Comparison of ENCODE assay signal across 23 cellular contexts in genomic region chr7:1263391-1263951, GRCh38. TPM values are rescaled to one million over a fixed set of nuclear protein-coding genes. Genes with fewer than 3 reads are reported as not detected.
A peak's percentile ranks its signal among the peaks of the same experiment; 100 is the strongest.
DNase-seq lines count a peak whose midpoint lies in the region; ATAC-seq, FAIRE-seq and TF ChIP-seq lines count a peak whose summit lies in the region.
"Had no signal": no experiment of that assay in that cellular context is flagged by ENCODE, and none has a peak within 500 bp of the region (broad histone marks: within the 10 kb centered on the region; RNA-seq: fewer than 3 reads in every experiment).

No MANE protein-coding gene starts in this region.

- TF ChIP-seq RAD21 in H1 (IDR thresholded peaks at IDR 0.05 in 1 of 2, conservative IDR thresholded peaks at IDR 0.05 in 1 of 2; ENCODE audit: low read depth in 2 of 2, low read length in 2 of 2), result no peak

- no peaks in the 10 kb centered on the region for H4K20me1 ChIP-seq in H1 (replicated peaks in 1 of 2; ENCODE audit: control insufficient read depth in 1 of 2, insufficient read depth in 2 of 2, low read length in 2 of 2)

- H3K4me1 Mint-ChIP-seq in progenitor cell of endocrine pancreas (ENCODE audit: low read depth), result no peaks in the 10 kb centered on the region

- no peaks in the 10 kb centered on the region for H3K36me3 Mint-ChIP-seq in progenitor cell of endocrine pancreas (ENCODE audit: insufficient read depth)

- H3K18ac ChIP-seq in H1 (ENCODE audit: extremely low read depth, low read length), result no peak overlapping the region

- H3K9me3 Mint-ChIP-seq in progenitor cell of endocrine pancreas (ENCODE audit: low read depth), result no peaks in the 10 kb centered on the region
- H3K9me3 Mint-ChIP-seq: CD4-positive, alpha-beta T cell had no signal

- H3K27me3 ChIP-seq in H1 (replicated peaks in 1 of 4; ENCODE audit: control insufficient read depth in 3 of 4, extremely low read depth in 1 of 4, insufficient read depth in 3 of 4, low read length in 3 of 4), result no peaks in the 10 kb centered on the region; a peak in 1 of 7 replicates
- peaks cover 2 to 65% (median 17%) of the 10 kb centered on the region in 3 donors for H3K27me3 ChIP-seq in psoas muscle (ENCODE audit: insufficient read depth in 3 of 3, low read length in 2 of 3)

- intact Hi-C loops in left ventricle myocardium superior (cut with micrococcal nuclease), result no loop called here
- intact Hi-C loops in Right ventricle myocardium inferior (cut with DNase I), result no loop called here
- intact Hi-C loops in psoas muscle (cut with DNase I), result no loop called here

- H4K8ac ChIP-seq in H1 (ENCODE audit: extremely low read depth, insufficient read depth, low read length), result 0 out of 2 replicates have a peak overlapping the region, but pooled peaks have one; percentile 16

- no peak for TF ChIP-seq POLR2A in H1 (IDR thresholded peaks at IDR 0.05; ENCODE audit: control extremely low read depth in 1 of 2, low read depth in 2 of 2, low read length in 2 of 2)
- TF ChIP-seq POLR2A in GM18505 (IDR thresholded peaks at IDR 0.05; ENCODE audit: borderline replicate concordance, extremely low read depth, insufficient read depth, insufficient read length), result no peak

- no peak overlapping the region for H2BK5ac ChIP-seq in H1 (ENCODE audit: low read depth, low read length)

- no peak overlapping the region for H3K56ac ChIP-seq in H1 (replicated peaks; ENCODE audit: insufficient read length, low read depth, low read length)

- FAIRE-seq in H1 (lab: Jason Lieb, UNC), result no peak
- FAIRE-seq: A549, D721Med, G401.6, RCC 7860 had no signal

- no peaks in the 10 kb centered on the region for H3K4me1 ChIP-seq in H1 (replicated peaks in 1 of 4; ENCODE audit: control insufficient read depth in 3 of 4, insufficient read depth in 4 of 4, low read length in 3 of 4)
- no peaks in the 10 kb centered on the region for H3K4me1 ChIP-seq in psoas muscle
- H3K4me1 ChIP-seq: A549; BLaER1 treated with 17β-estradiol and CSF1 and Interleukin-3, amounts not matched to agents 10 nM and 100 nM; SJSA1 had no signal

- ATAC-seq in left ventricle myocardium superior, result no peak
- no peak for ATAC-seq in Right ventricle myocardium inferior
- ATAC-seq in psoas muscle, result no peak
- no peak for ATAC-seq in GM21390 (IDR thresholded peaks at IDR 0.05; ENCODE audit: unreplicated experiment)
- no peak for ATAC-seq in GM18505 (IDR thresholded peaks at IDR 0.05; ENCODE audit: unreplicated experiment)

- no peak for TF ChIP-seq EP300 in H1 (IDR thresholded peaks at IDR 0.05; ENCODE audit: borderline replicate concordance in 1 of 2, low read depth in 2 of 2, low read length in 2 of 2)

- POLR2A ChIA-PET in H1 (lab: Charles Lee; ENCODE audit: partially characterized antibody), result interaction anchor here (1.5 kb wide), 1 partner anchor 29 kb away, joined by 3 read pairs; no protein-coding TSS in a partner anchor

- H3K4me3 ChIP-seq in H1 (ENCODE audit: extremely low read depth in 1 of 4, insufficient read depth in 2 of 4, low read depth in 3 of 4, low read length in 4 of 4), result no peak overlapping the region
- H3K4me3 ChIP-seq in psoas muscle, result no peak overlapping the region
- H3K4me3 ChIP-seq: A549; BLaER1 treated with 17β-estradiol and CSF1 and Interleukin-3, amounts not matched to agents 10 nM and 100 nM; SJSA1 had no signal

- H3K4ac ChIP-seq in H1 (replicated peaks; ENCODE audit: insufficient read length, low read depth, low read length), result no peak overlapping the region

- H3K14ac ChIP-seq in H1 (ENCODE audit: insufficient read length), result no peak overlapping the region

- no peak overlapping the region for H2BK15ac ChIP-seq in H1 (ENCODE audit: low read length)

- no peak overlapping the region for H3K27ac ChIP-seq in H1 (ENCODE audit: low read depth, low read length)
- H3K27ac ChIP-seq in psoas muscle, result no peak overlapping the region
- H3K27ac ChIP-seq: A549; BLaER1 treated with 17β-estradiol and CSF1 and Interleukin-3, amounts not matched to agents 10 nM and 100 nM; HL-60; SJSA1 had no signal

- peak; percentile 21 for DNase-seq in left ventricle myocardium superior
- DNase-seq in Right ventricle myocardium inferior (ENCODE audit: missing footprints), result no peak
- no peak for DNase-seq in H1 (ENCODE audit: low read depth in 1 of 2, low spot score in 2 of 2)
- peak; percentile 3 to 36 for DNase-seq in psoas muscle
- no peak for DNase-seq in progenitor cell of endocrine pancreas (ENCODE audit: low spot score, unreplicated experiment)
- DNase-seq: AML-193; CD4-positive, alpha-beta T cell; H7; Karpas-422; NCI-H1092; NCI-H1436; NCI-H187; NCI-H2081 treated with DMSO at 0.1 percent for 48 hours; NCI-H774 had no signal

- H2BK120ac ChIP-seq in H1 (replicated peaks; ENCODE audit: low read depth, low read length), result no peak overlapping the region

- TF ChIP-seq CTCF in H1 (IDR thresholded peaks at IDR 0.05; ENCODE audit: control extremely low read depth in 1 of 3, insufficient read depth in 1 of 3, low read depth in 1 of 3, low read length in 3 of 3) (no peak), psoas muscle (IDR thresholded peaks at IDR 0.05) (no peak), progenitor cell of endocrine pancreas (IDR thresholded peaks at IDR 0.05; ENCODE audit: unreplicated experiment) (no peak)

- H3K36me3 ChIP-seq in H1 (ENCODE audit: control insufficient read depth in 2 of 4, insufficient read depth in 4 of 4, low read length in 3 of 4) (no peaks in the 10 kb centered on the region), psoas muscle (ENCODE audit: insufficient read depth in 1 of 2, low read depth in 1 of 2) (no peaks in the 10 kb centered on the region)
- H3K36me3 ChIP-seq: BLaER1 treated with 17β-estradiol and CSF1 and Interleukin-3, amounts not matched to agents 10 nM and 100 nM; SJSA1 had no signal

- no peak overlapping the region for H3K4me2 ChIP-seq in H1 (ENCODE audit: insufficient read depth in 1 of 2, low read depth in 2 of 2, low read length in 2 of 2)
- H3K4me2 ChIP-seq: A549; BLaER1 treated with 17β-estradiol and CSF1 and Interleukin-3, amounts not matched to agents 10 nM and 100 nM had no signal

- H3K79me2 ChIP-seq in H1 (ENCODE audit: control insufficient read depth in 1 of 2, insufficient read depth in 2 of 2, low read length in 2 of 2), result no peaks in the 10 kb centered on the region

- H3K23me2 ChIP-seq in H1 (ENCODE audit: low read depth, low read length), result peaks cover 16% of the 10 kb centered on the region; the same call in 1 of the 2 replicates

- no peak overlapping the region for H2AK5ac ChIP-seq in H1 (ENCODE audit: low read depth, low read length)

- H3K4me3 Mint-ChIP-seq in progenitor cell of endocrine pancreas (ENCODE audit: low read depth), result no peak overlapping the region
- H3K4me3 Mint-ChIP-seq: CD4-positive, alpha-beta T cell had no signal

- no peak overlapping the region for H2BK12ac ChIP-seq in H1 (ENCODE audit: low read depth, low read length)

- no peak overlapping the region for H2BK20ac ChIP-seq in H1 (ENCODE audit: low read length)

- no peak overlapping the region for H3K9ac ChIP-seq in H1 (replicated peaks in 1 of 4; ENCODE audit: extremely low read depth in 1 of 4, low read depth in 3 of 4, low read length in 3 of 4)
- H3K9ac ChIP-seq: BLaER1 treated with 17β-estradiol and CSF1 and Interleukin-3, amounts not matched to agents 10 nM and 100 nM had no signal

- no peak overlapping the region for H2AFZ ChIP-seq in H1 (ENCODE audit: low read length)

- H3K27ac Mint-ChIP-seq in progenitor cell of endocrine pancreas, result no peak overlapping the region
- H3K27ac Mint-ChIP-seq: CD4-positive, alpha-beta T cell had no signal

- 88% methylated on average over 28 of the region's 28 CpGs; no CpG with 5 or more reads in 1 of the 2 experiments for WGBS in H1 (ENCODE audit: extremely low coverage in 1 of 2, insufficient coverage in 1 of 2, insufficient read length in 1 of 2, insufficient replicate concordance in 2 of 2, low coverage in 1 of 2, low lambda C conversion rate in 2 of 2, missing lambda C conversion rate in 1 of 2), 2 experiments
- 67 to 78% (median 72%) methylated on average over 28 of the region's 28 CpGs for WGBS in psoas muscle, 3 donors

- H3K79me1 ChIP-seq in H1 (ENCODE audit: low read depth, low read length), result no peaks in the 10 kb centered on the region

- CTCF ChIA-PET in H1 (lab: Charles Lee; ENCODE audit: partially characterized antibody), result interaction anchor here (0.6 to 1.4 kb wide), 6 partner anchors 13 to 176 kb away, joined by 3 to 4 read pairs (median 3); no protein-coding TSS in a partner anchor

- H3K27me3 Mint-ChIP-seq in progenitor cell of endocrine pancreas, result peaks cover 31% of the 10 kb centered on the region

- H4K5ac ChIP-seq in H1 (ENCODE audit: insufficient read length, low read depth, low read length), result no peak overlapping the region

- H3K23ac ChIP-seq in H1 (ENCODE audit: insufficient read length), result no peak overlapping the region

- H3K9me3 ChIP-seq in H1 (ENCODE audit: insufficient read depth in 2 of 2, low read depth in 1 of 2, low read length in 1 of 2) (no peaks in the 10 kb centered on the region), psoas muscle (no peaks in the 10 kb centered on the region)
- H3K9me3 ChIP-seq: A549; BLaER1 treated with 17β-estradiol and CSF1 and Interleukin-3, amounts not matched to agents 10 nM and 100 nM; SJSA1 had no signal

- H4K91ac ChIP-seq in H1 (replicated peaks; ENCODE audit: insufficient read length, low read length), result no peak overlapping the region

RNA-seq across cellular contexts. Expression of gene UNCX, which starts 30.8 kb away (rescaled TPM):
- total RNA-seq in left ventricle myocardium superior (not detected), Right ventricle myocardium inferior (not detected), psoas muscle (not detected), progenitor cell of endocrine pancreas (not detected in 2 replicates)
- total RNA-seq in H1 (2021; fragmentation: NEBNext Ultra II Directional; extraction: Animal tissue kit (Norgen Biotek cat#: 25700)), result not detected in 2 replicates
- polyA plus RNA-seq in H1 (2011; rRNA removed) (0.03 TPM in 1 of 2 replicates, not detected in the other), psoas muscle (not detected)
- not detected for polyA plus RNA-seq in H1 (2011; cell fraction: cytosol; rRNA removed)
- polyA plus RNA-seq in H1 (2011; cell fraction: nucleus; rRNA removed), result not detected
- not detected in 4 replicates for polyA plus RNA-seq in H1 (2012, experiment 1 of 2)
- not detected for polyA plus RNA-seq in H1 (2012, experiment 2 of 2)
- polyA plus RNA-seq in H1 (2013, experiment 1 of 2), result 0.02 TPM
- polyA plus RNA-seq in H1 (2013, experiment 2 of 2), result not detected
- polyA minus RNA-seq in H1 (2011; rRNA and poly(A)+ RNA removed), result not detected in 2 replicates
- polyA minus RNA-seq in H1 (2011; cell fraction: cytosol; rRNA and poly(A)+ RNA removed), result not detected
- not detected for polyA minus RNA-seq in H1 (2011; cell fraction: nucleus; rRNA and poly(A)+ RNA removed)
- total RNA-seq: CD4-positive, alpha-beta T cell; H7; SJSA1 had no signal
- polyA plus RNA-seq: A549 had no signal

Comparison
In these comparisons a context has a peak if more than half of its experiments do, and no peak if none do; other contexts are left out.
1. DNase-seq: peak in left ventricle myocardium superior (single experiment) and psoas muscle (2 of 2); none in Right ventricle myocardium inferior (single experiment), H1 (0 of 2) and progenitor cell of endocrine pancreas (single experiment).